In the genomic region with DNA sequence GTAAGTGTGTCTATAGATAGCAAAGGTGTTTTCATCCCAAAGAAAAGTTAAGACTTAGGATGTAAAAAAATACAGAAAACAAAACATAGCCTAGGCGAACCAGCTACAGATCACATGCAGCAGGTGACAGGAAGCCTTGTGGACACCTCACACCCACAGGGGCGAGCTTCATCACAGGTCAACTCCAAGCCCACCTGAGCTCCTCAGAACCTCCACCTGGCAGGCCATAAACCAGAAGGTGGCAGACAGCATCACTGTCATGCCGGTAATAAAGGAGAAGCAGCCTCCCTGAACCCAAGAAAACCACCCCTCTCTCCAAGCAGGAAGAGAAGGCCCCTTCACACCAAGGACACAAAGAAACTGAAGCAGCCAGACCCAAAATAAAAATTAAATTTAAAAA, we compare ENCODE assay signal across 8 cellular contexts. TPM values are rescaled to one million over a fixed set of nuclear protein-coding genes. Genes with fewer than 3 reads are reported as not detected.
A peak's percentile ranks its signal among the peaks of the same experiment; 100 is the strongest.
DNase-seq lines count a peak whose midpoint lies in the region; ATAC-seq and TF ChIP-seq lines count a peak whose summit lies in the region.

No MANE protein-coding gene starts in this region.

- H3K9me3 ChIP-seq in AG04450 (ENCODE audit: control insufficient read depth, insufficient read depth, low read length), result no peaks in the 10 kb centered on the region
- H3K9me3 ChIP-seq in gastrocnemius medialis, result no peaks in the 10 kb centered on the region
- H3K9me3 ChIP-seq in adrenal gland (replicated peaks in 1 of 3), result no peaks in the 10 kb centered on the region

- peak overlapping the region; percentile 79 for H3K27ac Mint-ChIP-seq in activated B cell treated with CpG ODN at 0.5 μM for 24 hours

- H3K9me3 Mint-ChIP-seq in activated B cell treated with CpG ODN at 0.5 μM for 24 hours, result no peaks in the 10 kb centered on the region

- POLR2A ChIA-PET in AG04450 (lab: Yijun Ruan, JAX), result no interaction called here
- POLR2A ChIA-PET in activated B cell treated with CpG ODN at 0.5 μM for 24 hours (lab: Charles Lee), result no interaction called here

- no peaks in the 10 kb centered on the region for H3K27me3 Mint-ChIP-seq in activated B cell treated with CpG ODN at 0.5 μM for 24 hours

- H3K4me3 Mint-ChIP-seq in activated B cell treated with CpG ODN at 0.5 μM for 24 hours, result peak overlapping the region; percentile 84

- peaks cover 51 to 60% of the 10 kb centered on the region in 2 donors for H3K4me1 ChIP-seq in gastrocnemius medialis
- peaks cover 19 to 38% of the 10 kb centered on the region in 2 donors for H3K4me1 ChIP-seq in adrenal gland (replicated peaks in 1 of 2)

- intact Hi-C loops in activated B cell treated with CpG ODN at 0.5 μM for 24 hours (cut with micrococcal nuclease) (loop anchor here (5.0 to 10.0 kb wide), 2 partner anchors 591 to 887 kb away; a partner anchor contains a TSS), gastrocnemius medialis (cut with DNase I; ENCODE audit: low total_unique reads) (loop anchor here (10.0 kb wide), 1 partner anchor 637 kb away; no protein-coding TSS in a partner anchor), adrenal gland (cut with DNase I) (loop anchor here in 1 of 2 donors (10.0 kb wide), 1 partner anchor 57 kb away; no protein-coding TSS in a partner anchor)

- in situ Hi-C loops in gastrocnemius medialis (cut with MboI; ENCODE audit: low sequenced_read_pairs in 4 of 4), result loop anchor here in 1 of 4 donors (25.0 kb wide), 1 partner anchor 426 kb away; a partner anchor contains a TSS

- CTCF ChIA-PET in AG04450 (lab: Charles Lee) (no interaction called here), activated B cell treated with CpG ODN at 0.5 μM for 24 hours (lab: Charles Lee) (no interaction called here)

- DNase-seq in AG04450 (ENCODE audit: low read depth, low spot score) (no peak), H7 (peak; percentile 13), activated B cell treated with CpG ODN at 0.5 μM for 24 hours (peak; percentile 21), fibroblast of the aortic adventitia (ENCODE audit: low read depth) (no peak), gastrocnemius medialis (peak; percentile 40 to 44), adrenal gland (no peak)
- DNase-seq in activated CD4-positive, CD25-positive, alpha-beta regulatory T cell (lab: John Stamatoyannopoulos, UW), result no peak

- H3K27me3 ChIP-seq in AG04450 (ENCODE audit: control insufficient read depth, insufficient read depth, low read length) (no peaks in the 10 kb centered on the region), H7 (ENCODE audit: control insufficient read depth, insufficient read depth, low read length) (no peaks in the 10 kb centered on the region), gastrocnemius medialis (no peaks in the 10 kb centered on the region), adrenal gland (no peaks in the 10 kb centered on the region)

- H3K36me3 ChIP-seq in H7 (replicated peaks; ENCODE audit: control insufficient read depth, insufficient read depth, low read length), result no peaks in the 10 kb centered on the region
- H3K36me3 ChIP-seq in gastrocnemius medialis, result no peaks in the 10 kb centered on the region
- no peaks in the 10 kb centered on the region for H3K36me3 ChIP-seq in adrenal gland (replicated peaks in 1 of 2)

- TF ChIP-seq CTCF in AG04450 (IDR thresholded peaks at IDR 0.05; ENCODE audit: low read depth, low read length) (no peak), activated B cell treated with CpG ODN at 0.5 μM for 24 hours (IDR thresholded peaks at IDR 0.05) (no peak), fibroblast of the aortic adventitia (IDR thresholded peaks at IDR 0.05; ENCODE audit: insufficient read depth, low read length) (no peak), gastrocnemius medialis (IDR thresholded peaks at IDR 0.05 in 4 of 5, conservative IDR thresholded peaks at IDR 0.05 in 1 of 5) (no peak), adrenal gland (IDR thresholded peaks at IDR 0.05) (no peak)

- peaks cover 26% of the 10 kb centered on the region for H3K4me1 Mint-ChIP-seq in activated B cell treated with CpG ODN at 0.5 μM for 24 hours

- H3K27ac ChIP-seq in AG04450 (ENCODE audit: low read depth, low read length) (no peak overlapping the region), gastrocnemius medialis (peak overlapping the region; percentile 94 to 98 (median 97)), adrenal gland (no peak overlapping the region)

- H3K4me3 ChIP-seq in AG04450 (ENCODE audit: low read depth, low read length) (peak overlapping the region; percentile 74), H7 (ENCODE audit: insufficient read depth, low read depth, low read length) (peak overlapping the region; percentile 90), fibroblast of the aortic adventitia (ENCODE audit: low read depth, low read length) (peak overlapping the region; percentile 84), gastrocnemius medialis (peak overlapping the region; percentile 67 to 87 (median 82)), adrenal gland (peak overlapping the region in 2 of 4 donors; percentile 89 to 97)

- no peak for ATAC-seq in activated B cell treated with CpG ODN at 0.5 μM for 24 hours (ENCODE audit: low read depth)
- ATAC-seq in gastrocnemius medialis, result peak in 1 of 2 donors; percentile 17
- no peak for ATAC-seq in GM21515 (IDR thresholded peaks at IDR 0.05; ENCODE audit: unreplicated experiment)

- peaks cover 4% of the 10 kb centered on the region for H3K36me3 Mint-ChIP-seq in activated B cell treated with CpG ODN at 0.5 μM for 24 hours (ENCODE audit: low read depth)

- TF ChIP-seq POLR2A in gastrocnemius medialis (IDR thresholded peaks at IDR 0.05) (no peak), adrenal gland (IDR thresholded peaks at IDR 0.05) (no peak)

- 45 to 60% (median 53%) methylated on average over 2 to 3 of the region's 3 CpGs for WGBS in adrenal gland, 4 donors

RNA-seq across cellular contexts. Expression of a gene that starts 1.0 kb away (rescaled TPM):
- polyA plus RNA-seq in AG04450 (2011; rRNA removed) (2.2 and 2.4 TPM in 2 replicates), adrenal gland (1 to 10 TPM; 3.7 to 7.3 (median 5.0) TPM)
- polyA minus RNA-seq in AG04450 (2011; rRNA and poly(A)+ RNA removed), result 6.3 and 6.6 TPM in 2 replicates
- total RNA-seq in H7 (2014; rRNA removed; shearing (Covaris generic)), result 5.5 and 6.1 TPM in 2 replicates
- total RNA-seq in activated B cell treated with CpG ODN at 0.5 μM for 24 hours (16.5 and 19.2 TPM in 2 replicates), fibroblast of the aortic adventitia (ENCODE audit: low replicate concordance) (6.2 and 10.8 TPM in 2 replicates), gastrocnemius medialis (10 to 100 TPM; 43.2 to 56.9 (median 52.0) TPM), adrenal gland (10 to 100 TPM; 15.8 to 39.6 (median 25.4) TPM)

Comparison
In these comparisons a context has a peak if more than half of its experiments do, and no peak if none do; other contexts are left out.
1. DNase-seq: peak in H7 (single experiment), activated B cell treated with CpG ODN at 0.5 μM for 24 hours (single experiment) and gastrocnemius medialis (2 of 2); none in AG04450 (single experiment), fibroblast of the aortic adventitia (single experiment), activated CD4-positive, CD25-positive, alpha-beta regulatory T cell (0 of 4) and adrenal gland (0 of 7).
2. H3K27ac ChIP-seq: peak in gastrocnemius medialis (4 of 4); none in AG04450 (single experiment) and adrenal gland (0 of 5).